1 cellular context compared by ENCODE assay signal in genomic region chr1:152047954-152048640, GRCh38.
TF ChIP-seq lines count a peak whose summit lies in the region.

No MANE protein-coding gene starts in this region.

TF ChIP-seq in HepG2, 621 proteins besides CTCF, POLR2A, EP300 and RAD21 (continued from another document and continues in another):
- TF ChIP-seq E2F5 (CRISPR knock-in tag; conservative IDR thresholded peaks at IDR 0.05): no peak
- TF ChIP-seq ZNF740 (CRISPR knock-in tag; IDR thresholded peaks at IDR 0.05): no peak
- TF ChIP-seq NR0B2 (CRISPR knock-in tag; IDR thresholded peaks at IDR 0.05): no peak
- TF ChIP-seq ZNF337 (CRISPR knock-in tag; IDR thresholded peaks at IDR 0.05; ENCODE audit: borderline replicate concordance, low read depth): no peak
- no peak; the same call in 1 of the 2 replicates for TF ChIP-seq MTERF4 (CRISPR knock-in tag; IDR thresholded peaks at IDR 0.05)
- TF ChIP-seq ZNF713 (CRISPR knock-in tag; IDR thresholded peaks at IDR 0.05): no peak
- TF ChIP-seq ZBTB7A (CRISPR knock-in tag; IDR thresholded peaks at IDR 0.05): no peak; the same call in 1 of the 2 replicates
- no peak for TF ChIP-seq ZBTB43 (CRISPR knock-in tag; conservative IDR thresholded peaks at IDR 0.05)
- no peak for TF ChIP-seq STAT5B (CRISPR knock-in tag; IDR thresholded peaks at IDR 0.05)
- TF ChIP-seq ZNF335 (CRISPR knock-in tag; IDR thresholded peaks at IDR 0.05): no peak; the same call in 1 of the 2 replicates
- TF ChIP-seq NFATC3 (CRISPR knock-in tag; IDR thresholded peaks at IDR 0.05): no peak
- no peak for TF ChIP-seq ZFP37 (CRISPR knock-in tag; IDR thresholded peaks at IDR 0.05; ENCODE audit: borderline replicate concordance)
- TF ChIP-seq POLR2G (IDR thresholded peaks at IDR 0.05; ENCODE audit: low read depth, low read length): peak; percentile 77
- no peak for TF ChIP-seq ZNF768 (CRISPR knock-in tag; IDR thresholded peaks at IDR 0.05)
- no peak for TF ChIP-seq ZNF407 (CRISPR knock-in tag; IDR thresholded peaks at IDR 0.05; ENCODE audit: not compliant biosample characterization)
- TF ChIP-seq CSRNP2 (CRISPR knock-in tag; conservative IDR thresholded peaks at IDR 0.05; ENCODE audit: low read depth): no peak
- TF ChIP-seq CREM (IDR thresholded peaks at IDR 0.05): no peak; the same call in 1 of the 2 replicates
- no peak for TF ChIP-seq CREM (CRISPR knock-in tag; IDR thresholded peaks at IDR 0.05)
- no peak for TF ChIP-seq KLF11 (CRISPR knock-in tag; IDR thresholded peaks at IDR 0.05)
- no peak for TF ChIP-seq NONO (IDR thresholded peaks at IDR 0.05)
- TF ChIP-seq NONO (CRISPR knock-in tag; conservative IDR thresholded peaks at IDR 0.05): no peak
- TF ChIP-seq FIP1L1 (IDR thresholded peaks at IDR 0.05; ENCODE audit: borderline replicate concordance, insufficient read depth, low read depth, low read length): no peak
- no peak for TF ChIP-seq MED8 (CRISPR knock-in tag; IDR thresholded peaks at IDR 0.05; ENCODE audit: insufficient replicate concordance)
- peak; percentile 79; the same call in 1 of the 2 replicates for TF ChIP-seq POGK (CRISPR knock-in tag; conservative IDR thresholded peaks at IDR 0.05)
- TF ChIP-seq ARID4A (CRISPR knock-in tag; IDR thresholded peaks at IDR 0.05; ENCODE audit: borderline replicate concordance): peak; percentile 66; the same call in 1 of the 2 replicates
- no peak for TF ChIP-seq ZBED4 (CRISPR knock-in tag; IDR thresholded peaks at IDR 0.05; ENCODE audit: borderline replicate concordance)
- peak in 1 of 2 experiments; percentile 79; a peak in 2 of 4 replicates for TF ChIP-seq KLF16 (CRISPR knock-in tag; IDR thresholded peaks at IDR 0.05)
- TF ChIP-seq ZNF10 (CRISPR knock-in tag; IDR thresholded peaks at IDR 0.05; ENCODE audit: borderline replicate concordance, low read depth): no peak
